24 cellular contexts compared by ENCODE assay signal in the genomic region with DNA sequence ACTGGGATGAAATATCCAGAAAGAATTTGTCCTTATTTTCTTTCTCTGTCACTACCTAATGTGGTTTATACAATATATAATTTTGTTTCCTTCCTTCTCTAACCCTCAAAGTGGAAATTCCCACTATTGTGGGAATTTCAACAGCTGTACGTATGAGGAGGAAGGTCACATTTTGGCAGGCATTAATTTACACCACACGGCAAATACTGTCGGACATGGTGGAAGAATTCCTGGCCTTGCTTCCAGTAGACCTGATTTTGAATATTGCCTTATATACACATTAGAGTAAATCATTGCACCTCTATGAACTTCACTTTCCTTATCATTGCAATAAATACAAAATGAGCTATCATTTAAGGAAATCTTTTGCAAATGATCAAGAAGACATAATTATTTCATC.
"Had no signal": no experiment of that assay in that cellular context is flagged by ENCODE, and none has a peak within 500 bp of the region (broad histone marks: within the 10 kb centered on the region; RNA-seq: fewer than 3 reads in every experiment).

No MANE protein-coding gene starts in this region.

- H3K27ac Mint-ChIP-seq: natural killer cell; neural progenitor cell; stimulated activated effector memory CD8-positive, alpha-beta T cell treated with anti-CD3 and anti-CD28 coated beads, Interleukin-12 subunit alpha, Interleukin-12 subunit beta, amount 100 ng/mL, for 72 hours; stimulated activated naive B cell treated with anti-CD40 and anti-IgM and Interleukin-4, amounts not matched to agents 10 μg/mL and 1 μg/mL and 100 μg/mL, for 72 hours; stimulated activated naive CD8-positive, alpha-beta T cell treated with anti-CD3 and anti-CD28 coated beads, Interleukin-15, Interleukin-2, amounts not matched to agents 100 ng/mL and 50 ng/mL, for 24 hours had no signal

- H3K36me3 ChIP-seq: neural progenitor cell, ovary, right lobe of liver, sigmoid colon, stomach, thoracic aorta, thyroid gland, tibial nerve, upper lobe of left lung, vagina had no signal

- H3K4me1 ChIP-seq: psoas muscle, thyroid gland, tibial nerve, upper lobe of left lung, vagina had no signal

- ATAC-seq: natural killer cell; psoas muscle; right cardiac atrium; stimulated activated effector memory CD8-positive, alpha-beta T cell treated with anti-CD3 and anti-CD28 coated beads, Interleukin-12 subunit alpha, Interleukin-12 subunit beta, amount 100 ng/mL, for 72 hours; stimulated activated naive B cell treated with anti-CD40 and anti-IgM and Interleukin-4, amounts not matched to agents 10 μg/mL and 1 μg/mL and 100 μg/mL, for 72 hours had no signal

- H3K27me3 Mint-ChIP-seq: stimulated activated naive B cell treated with anti-CD40 and anti-IgM and Interleukin-4, amounts not matched to agents 10 μg/mL and 1 μg/mL and 100 μg/mL, for 72 hours; stimulated activated naive CD8-positive, alpha-beta T cell treated with anti-CD3 and anti-CD28 coated beads, Interleukin-15, Interleukin-2, amounts not matched to agents 100 ng/mL and 50 ng/mL, for 24 hours had no signal

- H3K4me3 ChIP-seq: neural progenitor cell, ovary, psoas muscle, right lobe of liver, sigmoid colon, stomach, thoracic aorta, thyroid gland, tibial nerve, upper lobe of left lung, vagina had no signal

- DNase-seq: natural killer cell; occipital lobe; ovary; psoas muscle; right cardiac atrium; right lobe of liver; sigmoid colon; stimulated activated CD4-positive, alpha-beta T cell treated with anti-CD3 and anti-CD28 coated beads, Interleukin-15, amount 100 ng/mL, for 24 hours; stimulated activated CD4-positive, alpha-beta T cell treated with anti-CD3 and anti-CD28 coated beads, Interleukin-2, amount 100 ng/mL, for 24 hours; stimulated activated CD4-positive, alpha-beta T cell treated with anti-CD3 and anti-CD28 coated beads, Interleukin-2, amount 100 ng/mL, for 48 hours; stimulated activated CD4-positive, alpha-beta T cell treated with anti-CD3 and anti-CD28 coated beads, Interleukin-4, amount 100 ng/mL, for 24 hours; stimulated activated naive B cell treated with anti-CD40 and anti-IgM and Interleukin-4, amounts not matched to agents 10 μg/mL and 1 μg/mL and 100 μg/mL, for 72 hours; stimulated activated naive CD4-positive, alpha-beta T cell treated with Interleukin-2 at 50 U/mL for 16 hours; stomach; thyroid gland; trophoblast cell; upper lobe of left lung had no signal

- H3K9me3 ChIP-seq: ovary, psoas muscle, right lobe of liver, sigmoid colon, stomach, thoracic aorta, thyroid gland, tibial nerve, upper lobe of left lung, vagina had no signal

- H3K4me3 Mint-ChIP-seq: natural killer cell; nephron; neural progenitor cell; stimulated activated effector memory CD8-positive, alpha-beta T cell treated with anti-CD3 and anti-CD28 coated beads, Interleukin-12 subunit alpha, Interleukin-12 subunit beta, amount 100 ng/mL, for 72 hours; stimulated activated naive B cell treated with anti-CD40 and anti-IgM and Interleukin-4, amounts not matched to agents 10 μg/mL and 1 μg/mL and 100 μg/mL, for 72 hours; stimulated activated naive CD8-positive, alpha-beta T cell treated with anti-CD3 and anti-CD28 coated beads, Interleukin-15, Interleukin-2, amounts not matched to agents 100 ng/mL and 50 ng/mL, for 24 hours had no signal

- H3K27ac ChIP-seq: neural progenitor cell, ovary, psoas muscle, thoracic aorta, thyroid gland, tibial nerve, upper lobe of left lung, vagina had no signal

- H3K4me1 Mint-ChIP-seq: natural killer cell; neural progenitor cell; stimulated activated effector memory CD8-positive, alpha-beta T cell treated with anti-CD3 and anti-CD28 coated beads, Interleukin-12 subunit alpha, Interleukin-12 subunit beta, amount 100 ng/mL, for 72 hours; stimulated activated naive B cell treated with anti-CD40 and anti-IgM and Interleukin-4, amounts not matched to agents 10 μg/mL and 1 μg/mL and 100 μg/mL, for 72 hours had no signal

- H3K36me3 Mint-ChIP-seq: natural killer cell; neural progenitor cell; stimulated activated effector memory CD8-positive, alpha-beta T cell treated with anti-CD3 and anti-CD28 coated beads, Interleukin-12 subunit alpha, Interleukin-12 subunit beta, amount 100 ng/mL, for 72 hours; stimulated activated naive B cell treated with anti-CD40 and anti-IgM and Interleukin-4, amounts not matched to agents 10 μg/mL and 1 μg/mL and 100 μg/mL, for 72 hours had no signal

- H3K27me3 ChIP-seq: neural progenitor cell, ovary, right lobe of liver, sigmoid colon, stomach, thyroid gland, tibial nerve, upper lobe of left lung, vagina had no signal

- H3K9me3 Mint-ChIP-seq: natural killer cell; nephron; neural progenitor cell; stimulated activated naive B cell treated with anti-CD40 and anti-IgM and Interleukin-4, amounts not matched to agents 10 μg/mL and 1 μg/mL and 100 μg/mL, for 72 hours had no signal
